Comparison of ENCODE assay signal across 1 cellular context in the genomic region with DNA sequence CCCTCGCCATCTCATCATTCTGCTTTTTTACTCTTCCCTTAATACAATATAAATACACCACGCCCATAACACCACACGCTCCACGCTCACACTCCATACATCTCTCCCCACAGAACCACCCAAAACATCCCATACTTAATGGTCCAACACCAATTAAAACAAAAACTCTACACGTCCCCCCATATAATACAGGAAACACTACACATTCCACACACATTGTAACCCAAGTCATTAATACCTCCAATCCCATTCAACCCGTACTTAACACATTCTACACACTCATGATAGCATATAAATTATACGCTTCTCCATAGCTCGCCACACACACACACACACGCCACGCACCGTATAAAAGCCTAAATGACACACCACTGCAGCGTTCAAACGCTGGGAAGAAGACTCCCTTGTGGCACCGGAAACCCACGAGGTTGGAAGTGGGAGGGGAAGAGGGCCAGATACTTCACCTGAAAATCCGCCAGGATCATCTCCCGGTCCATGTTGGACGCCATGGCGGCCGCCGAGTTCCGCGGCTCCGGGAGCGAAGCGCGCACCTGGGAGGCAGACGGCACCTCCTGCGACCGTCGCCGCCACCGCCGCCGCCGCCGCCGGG.
TF ChIP-seq lines count a peak whose summit lies in the region.

No MANE protein-coding gene starts in this region.

TF ChIP-seq in HCT116, 20 proteins besides CTCF, POLR2A, EP300 and RAD21:
- TF ChIP-seq REST (IDR thresholded peaks at IDR 0.05; ENCODE audit: low read depth) (no peak), CEBPB (IDR thresholded peaks at IDR 0.05; ENCODE audit: low read depth) (no peak), TCF7L2 (IDR thresholded peaks at IDR 0.05; ENCODE audit: borderline replicate concordance, extremely low read depth, insufficient read depth, insufficient read length) (no peak), SP1 (IDR thresholded peaks at IDR 0.05; ENCODE audit: low read depth) (no peak), JUND (IDR thresholded peaks at IDR 0.05) (no peak), ZBTB33 (IDR thresholded peaks at IDR 0.05; ENCODE audit: extremely low read depth, insufficient replicate concordance, low read length) (no peak), ZFX (IDR thresholded peaks at IDR 0.05) (no peak), EGR1 (IDR thresholded peaks at IDR 0.05; ENCODE audit: low read depth) (no peak), FOSL1 (IDR thresholded peaks at IDR 0.05; ENCODE audit: low read depth) (no peak), ELF1 (IDR thresholded peaks at IDR 0.05; ENCODE audit: borderline replicate concordance, low read depth) (no peak), SIN3A (IDR thresholded peaks at IDR 0.05; ENCODE audit: low read depth) (no peak), POLR2AphosphoS5 (IDR thresholded peaks at IDR 0.05; ENCODE audit: low read depth, low read length) (no peak), EZH2 (IDR thresholded peaks at IDR 0.05) (no peak), CBX3 (IDR thresholded peaks at IDR 0.05; ENCODE audit: low read depth) (no peak)
- TF ChIP-seq, protein P1, sequence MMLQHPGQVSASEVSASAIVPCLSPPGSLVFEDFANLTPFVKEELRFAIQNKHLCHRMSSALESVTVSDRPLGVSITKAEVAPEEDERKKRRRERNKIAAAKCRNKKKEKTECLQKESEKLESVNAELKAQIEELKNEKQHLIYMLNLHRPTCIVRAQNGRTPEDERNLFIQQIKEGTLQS (IDR thresholded peaks at IDR 0.05): no peak
